ENCODE assay signal across 15 cellular contexts in genomic region chr4:94409375-94409679, GRCh38.
"Had no signal": no experiment of that assay in that cellular context is flagged by ENCODE, and none has a peak within 500 bp of the region (broad histone marks: within the 10 kb centered on the region; RNA-seq: fewer than 3 reads in every experiment).

No MANE protein-coding gene starts in this region.

- ATAC-seq: activated naive CD8-positive, alpha-beta T cell treated with anti-CD3 and anti-CD28 coated beads, Interleukin-2, amount 50 U/mL, for 24 hours; effector memory CD8-positive, alpha-beta T cell; natural killer cell treated with Interleukin-12 subunit alpha and Interleukin-12 subunit beta and Interleukin-15 and Interleukin-18, amount 100 ng/mL, for 72 hours; T-cell had no signal

- H3K27ac Mint-ChIP-seq: activated B cell treated with CpG ODN at 0.5 μM for 24 hours; activated CD4-positive, alpha-beta T cell treated with anti-CD3 and anti-CD28 coated beads, Interleukin-2, amount 10 ng/mL, durations not matched to agents 7 days and 5 days; activated naive CD8-positive, alpha-beta T cell treated with anti-CD3 and anti-CD28 coated beads, Interleukin-2, amount 50 U/mL, for 24 hours; dendritic cell treated with granulocyte-macrophage colony-stimulating factor and Interleukin-4, amounts not matched to agents 40 ng/mL and 50 ng/mL, for 4 days; effector memory CD8-positive, alpha-beta T cell; natural killer cell treated with Interleukin-12 subunit alpha and Interleukin-12 subunit beta and Interleukin-15 and Interleukin-18, amount 100 ng/mL, for 72 hours; T-cell had no signal

- H3K27ac ChIP-seq: epithelial cell of prostate, skin epidermis, vagina had no signal

- H3K4me1 Mint-ChIP-seq: activated B cell treated with CpG ODN at 0.5 μM for 24 hours; activated CD4-positive, alpha-beta T cell treated with anti-CD3 and anti-CD28 coated beads, Interleukin-2, amount 10 ng/mL, durations not matched to agents 7 days and 5 days; activated naive CD8-positive, alpha-beta T cell treated with anti-CD3 and anti-CD28 coated beads, Interleukin-2, amount 50 U/mL, for 24 hours; central memory CD8-positive, alpha-beta T cell; T-cell had no signal

- H3K9me3 ChIP-seq: stomach, thyroid gland, vagina had no signal

- H3K27me3 ChIP-seq: stomach, thyroid gland, vagina had no signal

- H3K36me3 ChIP-seq: stomach, thyroid gland, vagina had no signal

- H3K9me3 Mint-ChIP-seq: activated B cell treated with CpG ODN at 0.5 μM for 24 hours; activated CD4-positive, alpha-beta T cell treated with anti-CD3 and anti-CD28 coated beads, Interleukin-2, amount 10 ng/mL, durations not matched to agents 7 days and 5 days; activated naive CD8-positive, alpha-beta T cell treated with anti-CD3 and anti-CD28 coated beads, Interleukin-2, amount 50 U/mL, for 24 hours; central memory CD8-positive, alpha-beta T cell; dendritic cell treated with granulocyte-macrophage colony-stimulating factor and Interleukin-4, amounts not matched to agents 40 ng/mL and 50 ng/mL, for 4 days; effector memory CD8-positive, alpha-beta T cell; natural killer cell treated with Interleukin-12 subunit alpha and Interleukin-12 subunit beta and Interleukin-15 and Interleukin-18, amount 100 ng/mL, for 72 hours; T-cell had no signal

- H3K36me3 Mint-ChIP-seq: natural killer cell treated with Interleukin-12 subunit alpha and Interleukin-12 subunit beta and Interleukin-15 and Interleukin-18, amount 100 ng/mL, for 72 hours; T-cell had no signal

- H3K4me3 ChIP-seq: skin epidermis, stomach, thyroid gland, vagina had no signal

- DNase-seq: activated B cell treated with CpG ODN at 0.5 μM for 24 hours; activated CD4-positive, alpha-beta T cell treated with anti-CD3 and anti-CD28 coated beads, Interleukin-2, amount 10 ng/mL, durations not matched to agents 7 days and 5 days; activated CD8-positive, alpha-beta memory T cell treated with anti-CD3 and anti-CD28 coated beads for 24 hours; activated naive CD4-positive, alpha-beta T cell treated with Interleukin-2 at 50 U/mL for 16 hours; activated naive CD8-positive, alpha-beta T cell treated with anti-CD3 and anti-CD28 coated beads, Interleukin-2, amount 50 U/mL, for 24 hours; effector memory CD8-positive, alpha-beta T cell; stomach; T-cell; thyroid gland had no signal

- H3K4me3 Mint-ChIP-seq: activated B cell treated with CpG ODN at 0.5 μM for 24 hours; activated CD4-positive, alpha-beta T cell treated with anti-CD3 and anti-CD28 coated beads, Interleukin-2, amount 10 ng/mL, durations not matched to agents 7 days and 5 days; activated naive CD8-positive, alpha-beta T cell treated with anti-CD3 and anti-CD28 coated beads, Interleukin-2, amount 50 U/mL, for 24 hours; central memory CD8-positive, alpha-beta T cell; dendritic cell treated with granulocyte-macrophage colony-stimulating factor and Interleukin-4, amounts not matched to agents 40 ng/mL and 50 ng/mL, for 4 days; effector memory CD8-positive, alpha-beta T cell; natural killer cell treated with Interleukin-12 subunit alpha and Interleukin-12 subunit beta and Interleukin-15 and Interleukin-18, amount 100 ng/mL, for 72 hours; T-cell had no signal
